ENCODE assay signal across 8 cellular contexts in genomic region chr10:124148465-124148965, GRCh38. TPM values are rescaled to one million over a fixed set of nuclear protein-coding genes. Genes with fewer than 3 reads are reported as not detected.
DNase-seq lines count a peak whose midpoint lies in the region; ATAC-seq, FAIRE-seq and TF ChIP-seq lines count a peak whose summit lies in the region.
"Not testable (repeated sequence)": the region's sequence is repeated elsewhere in the genome, so short reads cannot be mapped to it uniquely, and the experiment has no call there.
"Had no signal": no experiment of that assay in that cellular context is flagged by ENCODE, and none has a peak within 500 bp of the region (broad histone marks: within the 10 kb centered on the region; RNA-seq: fewer than 3 reads in every experiment).

No MANE protein-coding gene starts in this region.

- H3K27ac Mint-ChIP-seq in mesothelial cell of epicardium: peak overlapping the region; percentile 40

- H3K9me1 ChIP-seq in K562 (ENCODE audit: control insufficient read depth, insufficient read depth, low read length): not testable (repeated sequence)

- not testable (repeated sequence) for H3K4me3 ChIP-seq in K562; fibroblast of villous mesenchyme (ENCODE audit: low read depth, low read length); neutrophil (ENCODE audit: low read depth in 1 of 2, low read length in 1 of 2)

- intact Hi-C loops in K562 (cut with micrococcal nuclease): not testable (repeated sequence)

- H2AFZ ChIP-seq in K562 (ENCODE audit: low read depth, low read length): not testable (repeated sequence)

- not testable (repeated sequence) for H3K9ac ChIP-seq in K562 (ENCODE audit: insufficient read depth in 1 of 2, low read depth in 2 of 2, low read length in 2 of 2)

- not testable (repeated sequence) for H3K4me3 Mint-ChIP-seq in mesothelial cell of epicardium

- BruUV-seq in K562 (replicated peaks; lab: Mats Ljungman, UMichigan): not testable (repeated sequence)

- H3K4me1 ChIP-seq in K562 (replicated peaks in 1 of 2; ENCODE audit: control insufficient read depth in 2 of 2, insufficient read depth in 2 of 2, low read length in 2 of 2): not testable (repeated sequence)
- peaks cover 98% of the 10 kb centered on the region in 2 experiments for H3K4me1 ChIP-seq in neutrophil (ENCODE audit: control insufficient read depth in 1 of 2, insufficient read depth in 1 of 2, low read depth in 1 of 2, low read length in 1 of 2)

- POLR2A ChIA-PET in K562 (lab: Yijun Ruan, JAX): interaction anchor here (0.6 kb wide), 1 partner anchor 8 kb away, joined by 3 read pairs; no protein-coding TSS in a partner anchor

- peaks cover 0 to 12% of the 10 kb centered on the region in 2 experiments; a peak in 2 of 5 replicates for H3K27me3 ChIP-seq in K562 (ENCODE audit: control insufficient read depth in 2 of 2, insufficient read depth in 2 of 2, low read length in 2 of 2)
- H3K27me3 ChIP-seq in neutrophil: not testable (repeated sequence)

- not testable (repeated sequence) for ATAC-seq in K562

- not testable (repeated sequence) for TF ChIP-seq EP300 in K562 (IDR thresholded peaks at IDR 0.05; ENCODE audit: low read length)

- not testable (repeated sequence) for H3K9me3 ChIP-seq in K562 (replicated peaks; ENCODE audit: control insufficient read depth, insufficient read depth, low read depth, low read length); neutrophil

- H4K20me1 ChIP-seq in K562 (replicated peaks; ENCODE audit: control insufficient read depth, insufficient read depth, low read length): not testable (repeated sequence)

- not testable (repeated sequence) for FAIRE-seq in K562 (lab: Jason Lieb, UNC)

- TF ChIP-seq RAD21 in K562 (CRISPR knock-in tag; conservative IDR thresholded peaks at IDR 0.05 in 1 of 2, IDR thresholded peaks at IDR 0.05 in 1 of 2): not testable (repeated sequence)

- in situ Hi-C loops in K562 (cut with MboI): not testable (repeated sequence)

- not testable (repeated sequence) for H3K36me3 ChIP-seq in K562 (ENCODE audit: control insufficient read depth, insufficient read depth, low read length); neutrophil

- peak; percentile 7 for DNase-seq in EH (ENCODE audit: low read depth)
- DNase-seq in NCI-H1417 (lab: John Stamatoyannopoulos, UW): peak in 2 of 3 experiments; percentile 14 to 47
- peak; percentile 4 for DNase-seq in amniotic epithelial cell (ENCODE audit: low read depth)
- not testable (repeated sequence) for DNase-seq in K562 (ENCODE audit: extremely low read depth in 1 of 4, low spot score in 3 of 4); mesothelial cell of epicardium (ENCODE audit: low spot score in 2 of 2, unreplicated experiment in 2 of 2)
- DNase-seq in fibroblast of villous mesenchyme (ENCODE audit: low read depth): peak; percentile 70

- WGBS in K562 (ENCODE audit: insufficient coverage, low coverage, missing lambda C conversion rate): 0% methylated on average over 4 of the region's 4 CpGs

- H3K9me3 Mint-ChIP-seq in mesothelial cell of epicardium: not testable (repeated sequence)

- not testable (repeated sequence) for TF ChIP-seq CTCF in K562 (IDR thresholded peaks at IDR 0.05 in 2 of 3, conservative IDR thresholded peaks at IDR 0.05 in 1 of 3; ENCODE audit: insufficient read depth in 2 of 3, low read depth in 1 of 3, low read length in 3 of 3); fibroblast of villous mesenchyme (IDR thresholded peaks at IDR 0.05; ENCODE audit: insufficient read depth, low read depth, low read length); mesothelial cell of epicardium (IDR thresholded peaks at IDR 0.05; ENCODE audit: unreplicated experiment); neutrophil (IDR thresholded peaks at IDR 0.05)

- CTCF ChIA-PET in K562 (lab: Yijun Ruan, JAX; ENCODE audit: low intra/inter-chr PET ratio): not testable (repeated sequence)

- H3K27me3 Mint-ChIP-seq in mesothelial cell of epicardium (ENCODE audit: low read depth): not testable (repeated sequence)

- H3K27ac ChIP-seq in K562 (ENCODE audit: extremely low read depth, low read depth, low read length): not testable (repeated sequence)
- peak overlapping the region; percentile 95 for H3K27ac ChIP-seq in neutrophil

- TF ChIP-seq POLR2A in K562 (conservative IDR thresholded peaks at IDR 0.05): not testable (repeated sequence)

- not testable (repeated sequence) for H3K4me2 ChIP-seq in K562 (ENCODE audit: insufficient read depth, low read length)

- not testable (repeated sequence) for H3K79me2 ChIP-seq in K562 (ENCODE audit: control insufficient read depth, insufficient read depth, low read length)

- H3K36me3 Mint-ChIP-seq in mesothelial cell of epicardium: not testable (repeated sequence)

- peaks cover 22% of the 10 kb centered on the region for H3K4me1 Mint-ChIP-seq in mesothelial cell of epicardium

TF ChIP-seq in K562, 482 proteins besides CTCF, POLR2A, EP300 and RAD21:
- peak; percentile 87 for TF ChIP-seq ZNF175 (CRISPR knock-in tag; IDR thresholded peaks at IDR 0.05; ENCODE audit: low read depth)
- TF ChIP-seq ZNF639 (CRISPR knock-in tag; conservative IDR thresholded peaks at IDR 0.05 in 1 of 2, IDR thresholded peaks at IDR 0.05 in 1 of 2): peak in 1 of 2 experiments; percentile 49; a peak in 1 of 4 replicates
- TF ChIP-seq NR2C2, ZNF740 (CRISPR knock-in tag; IDR thresholded peaks at IDR 0.05): not testable (repeated sequence)
- TF ChIP-seq NR2C2 (tag; IDR thresholded peaks at IDR 0.05): peak; percentile 24; the same call in 1 of the 2 replicates
- TF ChIP-seq ZNF589 (CRISPR knock-in tag; IDR thresholded peaks at IDR 0.05; ENCODE audit: low read depth): peak; percentile 74; the same call in 1 of the 2 replicates
- peak in 1 of 2 experiments; percentile 73; a peak in 1 of 4 replicates for TF ChIP-seq ZNF740 (tag; IDR thresholded peaks at IDR 0.05)
- TF ChIP-seq ZNF395 (CRISPR knock-in tag; IDR thresholded peaks at IDR 0.05): peak; percentile 53; the same call in 1 of the 2 replicates
- 0 out of 2 replicates have a peak, but pooled peaks have one; percentile 18 for TF ChIP-seq GABPA (tag; conservative IDR thresholded peaks at IDR 0.05; ENCODE audit: low read depth)
- TF ChIP-seq RFX1 (IDR thresholded peaks at IDR 0.05): peak; percentile 31; the same call in 1 of the 2 replicates
- peak; percentile 43; the same call in 1 of the 2 replicates for TF ChIP-seq ZNF584 (CRISPR knock-in tag; IDR thresholded peaks at IDR 0.05; ENCODE audit: low read depth)
TF ChIP-seq in K562: peak in this region for 9; not testable (repeated sequence) for 473.

RNA-seq across cellular contexts. Expression of gene CHST15, which starts 55.1 kb away (rescaled TPM):
- 0.11 and 0.35 TPM in 2 replicates for total RNA-seq in K562 (2011; cell fraction: chromatin; rRNA removed; ENCODE audit: low replicate concordance)
- 1.1 TPM in 1 of 2 replicates, not detected in the other for total RNA-seq in K562 (2011; cell fraction: nucleolus; rRNA removed)
- total RNA-seq in K562 (2011; cell fraction: nucleoplasm; rRNA removed): 0.15 TPM in 1 of 2 replicates, not detected in the other
- total RNA-seq in K562 (2014; rRNA removed): 0.04 and 0.09 TPM in 2 replicates
- 0.15 TPM in 1 of 2 replicates, not detected in the other for total RNA-seq in K562 (2014; rRNA removed; fragmentation: Illumina TruSeq; extraction: Trizol)
- total RNA-seq in K562 (2015; rRNA removed; fragmentation: Illumina TruSeq; extraction: Trizol): 0.04 TPM in 2 replicates
- total RNA-seq in K562 (2021): 0.13 and 0.16 TPM in 2 replicates
- 0.07 TPM in 1 of 2 replicates, not detected in the other for polyA plus RNA-seq in K562 (2011; rRNA removed)
- polyA plus RNA-seq in K562 (2011; cell fraction: cytosol; rRNA removed): 0.03 and 0.12 TPM in 2 replicates
- polyA plus RNA-seq in K562 (2011; cell fraction: nucleus; rRNA removed): 0.04 and 0.18 TPM in 2 replicates
- 0.19 and 0.25 TPM in 2 replicates for polyA plus RNA-seq in K562 (2012)
- polyA plus RNA-seq in K562 (2014; fragmentation: Illumina TruSeq; extraction: Trizol): 0.09 and 0.11 TPM in 2 replicates
- under 1 TPM; 0.07 to 0.08 TPM for polyA plus RNA-seq in K562 (2014; fragmentation: Nextera tagmentation; extraction: Ambion mirVana)
- polyA plus RNA-seq in K562 (2014; rRNA removed): 0.04 and 0.23 TPM in 2 replicates
- polyA minus RNA-seq in K562 (2011; rRNA and poly(A)+ RNA removed): 0.04 TPM in 1 of 2 replicates, not detected in the other
- 0.27 TPM in 1 of 2 replicates, not detected in the other for polyA minus RNA-seq in K562 (2011; cell fraction: cytosol; rRNA and poly(A)+ RNA removed)
- polyA minus RNA-seq in K562 (2011; cell fraction: nucleus; rRNA and poly(A)+ RNA removed): 0.13 TPM in 1 of 2 replicates, not detected in the other
- total RNA-seq in fibroblast of villous mesenchyme: 7.4 and 16.4 TPM in 2 replicates
- total RNA-seq in mesothelial cell of epicardium: 34.5 to 39.4 TPM (median 35.9 TPM) in 3 replicates
- total RNA-seq: G401 had no signal
